In the genomic region with DNA sequence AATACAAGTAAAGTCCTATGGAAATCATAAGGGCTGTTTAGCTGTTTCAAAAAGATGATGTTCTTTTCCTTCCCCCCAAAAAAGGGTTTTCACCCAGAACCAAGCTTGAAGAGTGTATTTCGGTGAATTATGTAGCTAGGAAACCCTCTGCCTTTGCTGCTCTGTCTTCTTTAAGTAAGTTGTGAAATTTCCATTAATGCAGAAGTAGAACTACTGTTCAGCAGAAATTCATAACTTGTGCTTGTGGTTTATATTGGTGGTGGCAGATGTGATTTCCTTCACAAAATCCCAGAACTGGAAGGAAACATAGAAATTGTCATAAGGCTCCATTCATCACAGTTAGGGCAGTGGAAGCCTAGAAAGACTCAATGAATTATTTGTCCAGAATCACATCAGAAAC, we compare ENCODE assay signal across 14 cellular contexts. TPM values are rescaled to one million over a fixed set of nuclear protein-coding genes. Genes with fewer than 3 reads are reported as not detected.
"Had no signal": no experiment of that assay in that cellular context is flagged by ENCODE, and none has a peak within 500 bp of the region (broad histone marks: within the 10 kb centered on the region; RNA-seq: fewer than 3 reads in every experiment).

No MANE protein-coding gene starts in this region.

- H3K9me3 Mint-ChIP-seq: activated CD4-positive, alpha-beta memory T cell treated with anti-CD3 and anti-CD28 coated beads, Interleukin-2, amount 10 ng/mL, durations not matched to agents 7 days and 5 days; activated naive CD8-positive, alpha-beta T cell treated with anti-CD3 and anti-CD28 coated beads, Interleukin-2, amount 10 ng/mL, durations not matched to agents 7 days and 5 days; immature natural killer cell; neural crest cell; stimulated activated naive CD8-positive, alpha-beta T cell treated with anti-CD3 and anti-CD28 coated beads, Interleukin-15, Interleukin-2, amounts not matched to agents 100 ng/mL and 50 ng/mL, for 24 hours had no signal

- H3K4me3 ChIP-seq: breast epithelium, dorsolateral prefrontal cortex, upper lobe of left lung had no signal

- H3K36me3 Mint-ChIP-seq: activated naive CD8-positive, alpha-beta T cell treated with anti-CD3 and anti-CD28 coated beads, Interleukin-2, amount 10 ng/mL, durations not matched to agents 7 days and 5 days; immature natural killer cell had no signal

- DNase-seq: activated CD4-positive, alpha-beta memory T cell treated with anti-CD3 and anti-CD28 coated beads, Interleukin-2, amount 10 ng/mL, durations not matched to agents 7 days and 5 days; activated CD4-positive, alpha-beta T cell treated with anti-CD3 and anti-CD28 coated beads for 36 hours; activated naive CD8-positive, alpha-beta T cell treated with anti-CD3 and anti-CD28 coated beads, Interleukin-2, amount 10 ng/mL, durations not matched to agents 7 days and 5 days; activated T-cell treated with anti-CD3 and anti-CD28 coated beads, Interleukin-2, amount 50 U/mL, for 48 hours; aorta; dorsolateral prefrontal cortex; immature natural killer cell; mammary epithelial cell; stimulated activated CD4-positive, alpha-beta T cell treated with anti-CD3 and anti-CD28 coated beads, Interleukin-4, amount 100 ng/mL, for 24 hours; upper lobe of left lung; WERI-Rb-1 had no signal

- H3K27ac Mint-ChIP-seq: activated CD4-positive, alpha-beta memory T cell treated with anti-CD3 and anti-CD28 coated beads, Interleukin-2, amount 10 ng/mL, durations not matched to agents 7 days and 5 days; activated CD4-positive, alpha-beta T cell treated with anti-CD3 and anti-CD28 coated beads for 36 hours; activated naive CD8-positive, alpha-beta T cell treated with anti-CD3 and anti-CD28 coated beads, Interleukin-2, amount 10 ng/mL, durations not matched to agents 7 days and 5 days; stimulated activated naive CD8-positive, alpha-beta T cell treated with anti-CD3 and anti-CD28 coated beads, Interleukin-15, Interleukin-2, amounts not matched to agents 100 ng/mL and 50 ng/mL, for 24 hours had no signal

- H3K4me1 Mint-ChIP-seq: activated CD4-positive, alpha-beta memory T cell treated with anti-CD3 and anti-CD28 coated beads, Interleukin-2, amount 10 ng/mL, durations not matched to agents 7 days and 5 days; activated CD4-positive, alpha-beta T cell treated with anti-CD3 and anti-CD28 coated beads for 36 hours; activated naive CD8-positive, alpha-beta T cell treated with anti-CD3 and anti-CD28 coated beads, Interleukin-2, amount 10 ng/mL, durations not matched to agents 7 days and 5 days had no signal

- H3K36me3 ChIP-seq: breast epithelium, upper lobe of left lung, WERI-Rb-1 had no signal

- H3K27me3 ChIP-seq: breast epithelium, upper lobe of left lung had no signal

- H3K9me3 ChIP-seq: breast epithelium, upper lobe of left lung had no signal

- H3K4me3 Mint-ChIP-seq: activated CD4-positive, alpha-beta memory T cell treated with anti-CD3 and anti-CD28 coated beads, Interleukin-2, amount 10 ng/mL, durations not matched to agents 7 days and 5 days; activated CD4-positive, alpha-beta T cell treated with anti-CD3 and anti-CD28 coated beads for 36 hours; activated naive CD8-positive, alpha-beta T cell treated with anti-CD3 and anti-CD28 coated beads, Interleukin-2, amount 10 ng/mL, durations not matched to agents 7 days and 5 days; immature natural killer cell; neural crest cell; stimulated activated naive CD8-positive, alpha-beta T cell treated with anti-CD3 and anti-CD28 coated beads, Interleukin-15, Interleukin-2, amounts not matched to agents 100 ng/mL and 50 ng/mL, for 24 hours had no signal

- H3K4me1 ChIP-seq: breast epithelium, upper lobe of left lung had no signal

- ATAC-seq: activated CD4-positive, alpha-beta T cell treated with anti-CD3 and anti-CD28 coated beads for 36 hours had no signal

- H3K27ac ChIP-seq: breast epithelium, dorsolateral prefrontal cortex, WERI-Rb-1 had no signal

RNA-seq across cellular contexts. Expression of gene DAB2, which starts 42.0 kb away (rescaled TPM):
- total RNA-seq: activated CD4-positive, alpha-beta memory T cell treated with anti-CD3 and anti-CD28 coated beads, Interleukin-2, amount 10 ng/mL, durations not matched to agents 7 days and 5 days had no signal
